In the genomic region with DNA sequence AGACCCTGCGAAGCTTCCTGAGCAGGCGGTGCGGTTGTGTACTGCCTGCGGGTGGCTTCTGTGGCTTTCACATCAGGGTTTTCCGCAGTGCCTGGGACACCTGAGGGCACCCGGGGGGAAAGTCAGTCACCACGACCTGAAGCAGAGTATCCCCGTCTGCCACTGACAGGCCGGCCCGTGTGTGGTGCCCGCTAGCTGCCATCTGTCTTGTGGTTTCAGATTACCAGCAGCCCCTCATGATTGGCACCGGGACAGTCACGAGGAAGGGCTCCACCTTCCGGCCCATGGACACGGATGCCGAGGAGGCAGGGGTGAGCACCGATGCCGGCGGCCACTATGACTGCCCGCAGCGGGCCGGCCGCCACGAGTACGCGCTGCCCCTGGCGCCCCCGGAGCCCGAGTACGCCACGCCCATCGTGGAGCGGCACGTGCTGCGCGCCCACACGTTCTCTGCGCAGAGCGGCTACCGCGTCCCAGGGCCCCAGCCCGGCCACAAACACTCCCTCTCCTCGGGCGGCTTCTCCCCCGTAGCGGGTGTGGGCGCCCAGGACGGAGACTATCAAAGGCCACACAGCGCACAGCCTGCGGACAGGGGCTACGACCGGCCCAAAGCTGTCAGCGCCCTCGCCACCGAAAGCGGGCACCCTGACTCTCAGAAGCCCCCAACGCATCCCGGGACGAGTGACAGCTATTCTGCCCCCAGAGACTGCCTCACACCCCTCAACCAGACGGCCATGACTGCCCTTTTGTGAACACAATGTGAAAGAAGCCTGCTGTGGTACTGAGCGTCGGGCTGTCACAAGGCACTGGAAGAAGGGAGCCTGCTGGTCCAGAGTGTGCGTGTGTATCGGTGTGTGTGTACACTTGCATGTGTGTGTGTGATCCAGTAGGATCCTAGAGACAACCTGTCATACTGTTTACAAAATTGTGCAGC, we compare ENCODE assay signal across 8 cellular contexts. TPM values are rescaled to one million over a fixed set of nuclear protein-coding genes. Genes with fewer than 3 reads are reported as not detected.
DNase-seq lines count a peak whose midpoint lies in the region; ATAC-seq lines count a peak whose summit lies in the region.

No MANE protein-coding gene starts in this region.

- no peak overlapping the region for H3K9ac ChIP-seq in BLaER1 treated with 17β-estradiol and CSF1 and Interleukin-3, amounts not matched to agents 10 nM and 100 nM
- no peak overlapping the region for H3K9ac ChIP-seq in rectal smooth muscle tissue (ENCODE audit: low read length)

- peaks cover 0 to 10% (median 5%) of the 10 kb centered on the region in 11 experiments; a peak in 6 of 22 replicates for H3K27me3 ChIP-seq in BLaER1 treated with 17β-estradiol and CSF1 and Interleukin-3, amounts not matched to agents 10 nM and 100 nM
- no peaks in the 10 kb centered on the region for H3K27me3 ChIP-seq in rectal smooth muscle tissue (ENCODE audit: control insufficient read depth, insufficient read depth, low read length)

- H3K27ac ChIP-seq in BLaER1 treated with 17β-estradiol and CSF1 and Interleukin-3, amounts not matched to agents 10 nM and 100 nM = 0 out of 22 replicates have a peak overlapping the region, but pooled peaks of 1 of the 11 experiments have one; percentile 9
- no peak overlapping the region for H3K27ac ChIP-seq in rectal smooth muscle tissue (ENCODE audit: low read depth, low read length)

- DNase-seq in NCI-H69 (lab: John Stamatoyannopoulos, UW) (peak; percentile 14), Right ventricle myocardium inferior (ENCODE audit: missing footprints) (peak; percentile 77), NCI-H345 (lab: John Stamatoyannopoulos, UW) (no peak), GM19238 (ENCODE audit: insufficient read length, low spot score) (no peak)
- DNase-seq in activated naive CD4-positive, alpha-beta T cell treated with anti-CD3 and anti-CD28 coated beads, Interleukin-2, amount 10 ng/mL, durations not matched to agents 7 days and 5 days = peak; percentile 70

- ATAC-seq in GM21619 (IDR thresholded peaks at IDR 0.05; ENCODE audit: unreplicated experiment) (peak; percentile 45), Right ventricle myocardium inferior (peak; percentile 90)

- peak overlapping the region; percentile 97 for H3K27ac Mint-ChIP-seq in activated naive CD4-positive, alpha-beta T cell treated with anti-CD3 and anti-CD28 coated beads, Interleukin-2, amount 10 ng/mL, durations not matched to agents 7 days and 5 days

- H3K4me3 ChIP-seq in BLaER1 treated with 17β-estradiol and CSF1 and Interleukin-3, amounts not matched to agents 10 nM and 100 nM = no peak overlapping the region
- peak overlapping the region; percentile 53 for H3K4me3 ChIP-seq in rectal smooth muscle tissue (ENCODE audit: low read length)

- intact Hi-C loops in Right ventricle myocardium inferior (cut with DNase I) = loop anchor here (5.0 kb wide), 2 partner anchors 54 to 66 kb away; partner anchors contain the start of genes DCBLD1 and GOPC

- H3K27me3 Mint-ChIP-seq in activated naive CD4-positive, alpha-beta T cell treated with anti-CD3 and anti-CD28 coated beads, Interleukin-2, amount 10 ng/mL, durations not matched to agents 7 days and 5 days = peaks cover 9% of the 10 kb centered on the region

- no peaks in the 10 kb centered on the region for H3K9me3 Mint-ChIP-seq in activated naive CD4-positive, alpha-beta T cell treated with anti-CD3 and anti-CD28 coated beads, Interleukin-2, amount 10 ng/mL, durations not matched to agents 7 days and 5 days

- H3K9me3 ChIP-seq in BLaER1 treated with 17β-estradiol and CSF1 and Interleukin-3, amounts not matched to agents 10 nM and 100 nM (replicated peaks in 1 of 11) = peaks cover 0 to 8% (median 5%) of the 10 kb centered on the region in 11 experiments; a peak in 12 of 22 replicates

- H3K4me3 Mint-ChIP-seq in activated naive CD4-positive, alpha-beta T cell treated with anti-CD3 and anti-CD28 coated beads, Interleukin-2, amount 10 ng/mL, durations not matched to agents 7 days and 5 days = peak overlapping the region; percentile 74

- peaks cover 10% of the 10 kb centered on the region for H3K36me3 Mint-ChIP-seq in activated naive CD4-positive, alpha-beta T cell treated with anti-CD3 and anti-CD28 coated beads, Interleukin-2, amount 10 ng/mL, durations not matched to agents 7 days and 5 days

- peaks cover 44% of the 10 kb centered on the region for H3K4me1 Mint-ChIP-seq in activated naive CD4-positive, alpha-beta T cell treated with anti-CD3 and anti-CD28 coated beads, Interleukin-2, amount 10 ng/mL, durations not matched to agents 7 days and 5 days

- peaks cover 21 to 39% (median 29%) of the 10 kb centered on the region in 10 experiments for H3K4me1 ChIP-seq in BLaER1 treated with 17β-estradiol and CSF1 and Interleukin-3, amounts not matched to agents 10 nM and 100 nM
- no peaks in the 10 kb centered on the region for H3K4me1 ChIP-seq in rectal smooth muscle tissue (ENCODE audit: control insufficient read depth, insufficient read depth, low read length)

- H4K20me1 ChIP-seq in BLaER1 treated with 17β-estradiol and CSF1 and Interleukin-3, amounts not matched to agents 10 nM and 100 nM = no peaks in the 10 kb centered on the region

- no peaks in the 10 kb centered on the region for H3K36me3 ChIP-seq in BLaER1 treated with 17β-estradiol and CSF1 and Interleukin-3, amounts not matched to agents 10 nM and 100 nM
- H3K36me3 ChIP-seq in rectal smooth muscle tissue (ENCODE audit: control insufficient read depth, insufficient read depth, low read length) = no peaks in the 10 kb centered on the region

- peak overlapping the region; percentile 35 to 73 (median 51) for H3K4me2 ChIP-seq in BLaER1 treated with 17β-estradiol and CSF1 and Interleukin-3, amounts not matched to agents 10 nM and 100 nM

- CTCF ChIA-PET in activated naive CD4-positive, alpha-beta T cell treated with anti-CD3 and anti-CD28 coated beads, Interleukin-2, amount 10 ng/mL, durations not matched to agents 7 days and 5 days (lab: Charles Lee) = interaction anchor here (0.6 to 11.9 kb wide), 5 partner anchors 8 to 97 kb away, joined by 3 to 105 read pairs (median 13); partner anchors contain the start of gene DCBLD1

RNA-seq across cellular contexts. Expression of gene GOPC, which starts 54.4 kb away (rescaled TPM):
- total RNA-seq in Right ventricle myocardium inferior = 18.1 TPM

Comparison
In these comparisons a context has a peak if more than half of its experiments do, and no peak if none do; other contexts are left out.
1. DNase-seq: peak in NCI-H69 (single experiment), activated naive CD4-positive, alpha-beta T cell treated with anti-CD3 and anti-CD28 coated beads, Interleukin-2, amount 10 ng/mL, durations not matched to agents 7 days and 5 days (single experiment) and Right ventricle myocardium inferior (single experiment); none in NCI-H345 (single experiment) and GM19238 (single experiment).